ENCODE assay signal across 20 cellular contexts in genomic region chr22:23124611-23125511, GRCh38. TPM values are rescaled to one million over a fixed set of nuclear protein-coding genes. Genes with fewer than 3 reads are reported as not detected.
DNase-seq lines count a peak whose midpoint lies in the region; ATAC-seq, FAIRE-seq and TF ChIP-seq lines count a peak whose summit lies in the region.
"Had no signal": no experiment of that assay in that cellular context is flagged by ENCODE, and none has a peak within 500 bp of the region (broad histone marks: within the 10 kb centered on the region; RNA-seq: fewer than 3 reads in every experiment).

No MANE protein-coding gene starts in this region.

- no peak for TF ChIP-seq CTCF in K562 (IDR thresholded peaks at IDR 0.05 in 2 of 3, conservative IDR thresholded peaks at IDR 0.05 in 1 of 3; ENCODE audit: insufficient read depth in 2 of 3, low read depth in 1 of 3, low read length in 3 of 3)

- peak overlapping the region; percentile 35 for H2AFZ ChIP-seq in K562 (ENCODE audit: low read depth, low read length)
- no peak overlapping the region for H2AFZ ChIP-seq in mesenchymal stem cell (ENCODE audit: low read depth, low read length)

- POLR2A ChIA-PET in K562 (lab: Yijun Ruan, JAX), result interaction anchor here (0.7 to 19.0 kb wide), 10 partner anchors 7 to 276 kb away, joined by 3 to 414 read pairs (median 5); partner anchors contain the start of gene RAB36

- peaks cover 3% of the 10 kb centered on the region for H3K4me1 Mint-ChIP-seq in T-helper 17 cell

- H3K9ac ChIP-seq in K562 (ENCODE audit: insufficient read depth in 1 of 2, low read depth in 2 of 2, low read length in 2 of 2) (peak overlapping the region in 1 of 2 experiments; percentile 42; a peak in 2 of 4 replicates), mesenchymal stem cell (ENCODE audit: low read length) (peak overlapping the region; percentile 36), subcutaneous abdominal adipose tissue (ENCODE audit: low read length in 5 of 5) (peak overlapping the region in 2 of 5 donors; percentile 4 to 37)
- H3K9ac ChIP-seq: KMS-11 had no signal

- no peak overlapping the region for H2AK5ac ChIP-seq in mesenchymal stem cell (ENCODE audit: low read length, severe bottlenecking)

- no peaks in the 10 kb centered on the region for H3K36me3 Mint-ChIP-seq in T-helper 17 cell (ENCODE audit: low read depth)

- H2BK5ac ChIP-seq in mesenchymal stem cell (ENCODE audit: low read depth, low read length, poor library complexity, severe bottlenecking), result no peak overlapping the region

- BruUV-seq in K562 (replicated peaks; lab: Mats Ljungman, UMichigan), result no TSS peak

- H3K27me3 Mint-ChIP-seq in T-helper 17 cell, result peaks cover 4% of the 10 kb centered on the region

- no peak overlapping the region for H4K91ac ChIP-seq in mesenchymal stem cell (ENCODE audit: low read length)

- peaks cover 20% of the 10 kb centered on the region for H3K9me1 ChIP-seq in K562 (ENCODE audit: control insufficient read depth, insufficient read depth, low read length)

- no peak overlapping the region for H2BK120ac ChIP-seq in mesenchymal stem cell (ENCODE audit: low read depth, low read length)

- peak overlapping the region; percentile 49 for H3K27ac Mint-ChIP-seq in T-helper 17 cell

- H3K9me3 ChIP-seq in T-helper 17 cell (ENCODE audit: control insufficient read depth, low read length, poor library complexity, severe bottlenecking), result no peaks in the 10 kb centered on the region
- no peaks in the 10 kb centered on the region for H3K9me3 ChIP-seq in K562 (replicated peaks; ENCODE audit: control insufficient read depth, insufficient read depth, low read depth, low read length)
- H3K9me3 ChIP-seq in mesenchymal stem cell (ENCODE audit: control insufficient read depth, low read length), result no peaks in the 10 kb centered on the region
- no peaks in the 10 kb centered on the region for H3K9me3 ChIP-seq in subcutaneous abdominal adipose tissue (ENCODE audit: control insufficient read depth in 5 of 5, low read length in 5 of 5)
- H3K9me3 ChIP-seq: MG63, Peyer's patch had no signal

- H3K79me2 ChIP-seq in K562 (ENCODE audit: control insufficient read depth, insufficient read depth, low read length), result no peaks in the 10 kb centered on the region

- TF ChIP-seq POLR2A in K562 (conservative IDR thresholded peaks at IDR 0.05), result no peak

- H3K4me3 Mint-ChIP-seq in T-helper 17 cell, result no peak overlapping the region

- H3K79me1 ChIP-seq in mesenchymal stem cell (replicated peaks; ENCODE audit: low read length, poor library complexity, severe bottlenecking), result no peaks in the 10 kb centered on the region

- CTCF ChIA-PET in K562 (lab: Yijun Ruan, JAX; ENCODE audit: low intra/inter-chr PET ratio), result interaction anchor here (0.6 to 12.0 kb wide), 5 partner anchors 7 to 338 kb away, joined by 3 to 549 read pairs (median 4); no protein-coding TSS in a partner anchor

- no peak overlapping the region for H3K18ac ChIP-seq in mesenchymal stem cell (ENCODE audit: low read depth in 1 of 2, low read length in 2 of 2)

- peak overlapping the region; percentile 4; the same call in 1 of the 2 replicates for H3K4me2 ChIP-seq in K562 (ENCODE audit: insufficient read depth, low read length)
- H3K4me2 ChIP-seq in mesenchymal stem cell (ENCODE audit: low read length, poor library complexity, severe bottlenecking), result no peak overlapping the region
- H3K4me2 ChIP-seq: KMS-11 had no signal

- H3K4me1 ChIP-seq in K562 (replicated peaks in 1 of 2; ENCODE audit: control insufficient read depth in 2 of 2, insufficient read depth in 2 of 2, low read length in 2 of 2) (peaks cover 3 to 13% of the 10 kb centered on the region in 2 experiments; a peak in 4 of 5 replicates), mesenchymal stem cell (ENCODE audit: control insufficient read depth, insufficient read depth, low read depth, low read length) (peaks cover 2% of the 10 kb centered on the region), subcutaneous abdominal adipose tissue (ENCODE audit: control insufficient read depth in 5 of 5, insufficient read depth in 5 of 5, low read length in 5 of 5) (peaks cover 6 to 36% (median 8%) of the 10 kb centered on the region in 5 donors)
- H3K4me1 ChIP-seq: Peyer's patch had no signal

- peaks cover 53 to 89% of the 10 kb centered on the region in 2 experiments for H3K27me3 ChIP-seq in K562 (ENCODE audit: control insufficient read depth in 2 of 2, insufficient read depth in 2 of 2, low read length in 2 of 2)
- peaks cover 22 to 29% of the 10 kb centered on the region in 2 experiments for H3K27me3 ChIP-seq in mesenchymal stem cell (ENCODE audit: control insufficient read depth in 1 of 2, insufficient read depth in 1 of 2, low read length in 2 of 2)
- peaks cover 0 to 3% (median 0%) of the 10 kb centered on the region in 5 donors for H3K27me3 ChIP-seq in subcutaneous abdominal adipose tissue (ENCODE audit: control insufficient read depth in 5 of 5, insufficient read depth in 4 of 5, low read length in 5 of 5)
- H3K27me3 ChIP-seq: MG63, Peyer's patch had no signal

- TF ChIP-seq EP300 in K562 (IDR thresholded peaks at IDR 0.05; ENCODE audit: low read length), result no peak

- no peak overlapping the region for H2BK15ac ChIP-seq in mesenchymal stem cell (ENCODE audit: low read depth, poor library complexity, severe bottlenecking)

- DNase-seq in T-helper 17 cell (no peak), K562 (ENCODE audit: extremely low read depth in 1 of 4, low spot score in 3 of 4) (peak in 3 of 4 experiments; percentile 59 to 65 (median 60)), mesenchymal stem cell (no peak), NCI-H345 (lab: John Stamatoyannopoulos, UW) (no peak)
- DNase-seq: GOT3, MG63, NCI-H1092 treated with DMSO at 0.1 percent for 48 hours, NCI-H1694 treated with DMSO at 0.1 percent for 48 hours, NCI-H2107, NCI-H2227 treated with DMSO at 0.1 percent for 48 hours, NCI-H524 treated with DMSO at 0.1 percent for 48 hours, Peyer's patch, SHP77 had no signal

- H3K27ac ChIP-seq in K562 (ENCODE audit: extremely low read depth, low read depth, low read length) (no peak overlapping the region), mesenchymal stem cell (ENCODE audit: low read length, poor library complexity, severe bottlenecking) (no peak overlapping the region), subcutaneous abdominal adipose tissue (ENCODE audit: low read depth, low read length) (no peak overlapping the region)
- H3K27ac ChIP-seq: C4-2B, KMS-11, Peyer's patch had no signal

- H3K4ac ChIP-seq in mesenchymal stem cell (ENCODE audit: low read depth in 1 of 2, low read length in 2 of 2), result no peak overlapping the region

- no peak overlapping the region for H4K8ac ChIP-seq in mesenchymal stem cell (ENCODE audit: low read length)

- H3K23ac ChIP-seq in mesenchymal stem cell (ENCODE audit: low read length in 2 of 2), result no peak overlapping the region

- H3K36me3 ChIP-seq in K562 (ENCODE audit: control insufficient read depth, insufficient read depth, low read length) (no peaks in the 10 kb centered on the region), mesenchymal stem cell (ENCODE audit: control insufficient read depth in 1 of 2, insufficient read depth in 2 of 2, low read depth in 1 of 2, low read length in 2 of 2) (no peaks in the 10 kb centered on the region), subcutaneous abdominal adipose tissue (ENCODE audit: control insufficient read depth in 5 of 5, insufficient read depth in 5 of 5, low read length in 5 of 5) (peaks cover 0 to 17% (median 8%) of the 10 kb centered on the region in 5 donors)
- H3K36me3 ChIP-seq: MG63, Peyer's patch had no signal

- ATAC-seq in T-helper 17 cell (no peak), K562 (peak; percentile 8; the same call in 1 of the 3 replicates), GM19035 (IDR thresholded peaks at IDR 0.05; ENCODE audit: unreplicated experiment) (no peak), HG03342 (IDR thresholded peaks at IDR 0.05; ENCODE audit: unreplicated experiment) (no peak)

- H3K14ac ChIP-seq in mesenchymal stem cell (ENCODE audit: low read length in 2 of 2), result no peak overlapping the region

- no peak overlapping the region for H2BK12ac ChIP-seq in mesenchymal stem cell (ENCODE audit: low read length in 2 of 2)

- in situ Hi-C loops in K562 (cut with MboI), result loop anchor here (5.0 kb wide), 2 partner anchors 158 to 278 kb away; no protein-coding TSS in a partner anchor

- H3K4me3 ChIP-seq in K562 (no peak overlapping the region), mesenchymal stem cell (ENCODE audit: insufficient read depth in 1 of 2, low read depth in 1 of 2, low read length in 2 of 2) (no peak overlapping the region), subcutaneous abdominal adipose tissue (ENCODE audit: low read depth in 1 of 5, low read length in 5 of 5) (peak overlapping the region in 3 of 5 donors; percentile 22 to 54 (median 22))
- H3K4me3 ChIP-seq: MG63, Peyer's patch had no signal

- TF ChIP-seq RAD21 in K562 (CRISPR knock-in tag; conservative IDR thresholded peaks at IDR 0.05 in 1 of 2, IDR thresholded peaks at IDR 0.05 in 1 of 2), result peak in 1 of 2 experiments; percentile 16; a peak in 1 of 4 replicates

- whole genome bisulfite sequencing in K562 (ENCODE audit: insufficient coverage, low coverage, missing lambda C conversion rate), result 5% methylated on average over 19 of the region's 19 CpGs
- 80% methylated on average over 15 of the region's 19 CpGs for WGBS in mesenchymal stem cell

- no peak for FAIRE-seq in K562 (lab: Jason Lieb, UNC)
- FAIRE-seq: GM12892 had no signal

- intact Hi-C loops in K562 (cut with micrococcal nuclease), result loop anchor here (5.0 to 10.0 kb wide), 2 partner anchors 403 to 660 kb away; no protein-coding TSS in a partner anchor

- peaks cover 79% of the 10 kb centered on the region for H4K20me1 ChIP-seq in K562 (replicated peaks; ENCODE audit: control insufficient read depth, insufficient read depth, low read length)

RNA-seq across cellular contexts. Expression of gene RSPH14, which starts 16.9 kb away (rescaled TPM):
- total RNA-seq in T-helper 17 cell, result 1 to 10 TPM; 1.1 to 1.4 TPM
- total RNA-seq in K562 (2011; cell fraction: chromatin; rRNA removed; ENCODE audit: low replicate concordance), result not detected in 2 replicates
- not detected in 2 replicates for total RNA-seq in K562 (2011; cell fraction: nucleolus; rRNA removed)
- total RNA-seq in K562 (2011; cell fraction: nucleoplasm; rRNA removed), result not detected in 2 replicates
- total RNA-seq in K562 (2014; rRNA removed), result not detected in 2 replicates
- not detected in 2 replicates for total RNA-seq in K562 (2014; rRNA removed; fragmentation: Illumina TruSeq; extraction: Trizol)
- total RNA-seq in K562 (2015; rRNA removed; fragmentation: Illumina TruSeq; extraction: Trizol), result not detected in 2 replicates
- not detected in 2 replicates for total RNA-seq in K562 (2021)
- 0.24 TPM in 1 of 2 replicates, not detected in the other for polyA plus RNA-seq in K562 (2011; rRNA removed)
- not detected in 2 replicates for polyA plus RNA-seq in K562 (2011; cell fraction: cytosol; rRNA removed)
- polyA plus RNA-seq in K562 (2011; cell fraction: nucleus; rRNA removed), result 0.27 TPM in 1 of 2 replicates, not detected in the other
- polyA plus RNA-seq in K562 (2012), result not detected in 2 replicates
- not detected in 2 replicates for polyA plus RNA-seq in K562 (2014; fragmentation: Illumina TruSeq; extraction: Trizol)
- under 1 TPM in 1 of 2 experiments, not detected in 1; 0.35 TPM for polyA plus RNA-seq in K562 (2014; fragmentation: Nextera tagmentation; extraction: Ambion mirVana)
- polyA plus RNA-seq in K562 (2014; rRNA removed), result not detected in 2 replicates
- not detected in 2 replicates for polyA minus RNA-seq in K562 (2011; rRNA and poly(A)+ RNA removed)
- polyA minus RNA-seq in K562 (2011; cell fraction: cytosol; rRNA and poly(A)+ RNA removed), result not detected in 2 replicates
- polyA minus RNA-seq in K562 (2011; cell fraction: nucleus; rRNA and poly(A)+ RNA removed), result not detected in 2 replicates
- polyA plus RNA-seq in mesenchymal stem cell (2013, experiment 1 of 2), result not detected
- polyA plus RNA-seq in mesenchymal stem cell (2013, experiment 2 of 2), result 0.04 TPM
- total RNA-seq: Daoy, Peyer's patch had no signal

RNA-seq across cellular contexts. Expression of gene RAB36, which starts 20.4 kb away (rescaled TPM):
- total RNA-seq in T-helper 17 cell, result 1 to 10 TPM; 1.1 to 2.4 TPM
- total RNA-seq in K562 (2011; cell fraction: chromatin; rRNA removed; ENCODE audit: low replicate concordance), result not detected in 2 replicates
- total RNA-seq in K562 (2011; cell fraction: nucleolus; rRNA removed), result not detected in 2 replicates
- total RNA-seq in K562 (2011; cell fraction: nucleoplasm; rRNA removed), result not detected in 2 replicates
- 0.04 and 0.50 TPM in 2 replicates for total RNA-seq in K562 (2014; rRNA removed)
- not detected in 2 replicates for total RNA-seq in K562 (2014; rRNA removed; fragmentation: Illumina TruSeq; extraction: Trizol)
- not detected in 2 replicates for total RNA-seq in K562 (2015; rRNA removed; fragmentation: Illumina TruSeq; extraction: Trizol)
- 0.09 TPM in 1 of 2 replicates, not detected in the other for total RNA-seq in K562 (2021)
- 0.01 and 0.04 TPM in 2 replicates for polyA plus RNA-seq in K562 (2011; rRNA removed)
- 0.58 TPM in 1 of 2 replicates, not detected in the other for polyA plus RNA-seq in K562 (2011; cell fraction: cytosol; rRNA removed)
- 0.06 TPM in 1 of 2 replicates, not detected in the other for polyA plus RNA-seq in K562 (2011; cell fraction: nucleus; rRNA removed)
- polyA plus RNA-seq in K562 (2012), result 0.08 and 0.18 TPM in 2 replicates
- polyA plus RNA-seq in K562 (2014; fragmentation: Illumina TruSeq; extraction: Trizol), result not detected in 2 replicates
- polyA plus RNA-seq in K562 (2014; fragmentation: Nextera tagmentation; extraction: Ambion mirVana), result under 1 TPM; 0.04 to 0.08 TPM
- 0.08 TPM in 1 of 2 replicates, not detected in the other for polyA plus RNA-seq in K562 (2014; rRNA removed)
- polyA minus RNA-seq in K562 (2011; rRNA and poly(A)+ RNA removed), result 0.42 TPM in 1 of 2 replicates, not detected in the other
- not detected in 2 replicates for polyA minus RNA-seq in K562 (2011; cell fraction: cytosol; rRNA and poly(A)+ RNA removed)
- polyA minus RNA-seq in K562 (2011; cell fraction: nucleus; rRNA and poly(A)+ RNA removed), result 0.11 and 0.40 TPM in 2 replicates
- polyA plus RNA-seq in mesenchymal stem cell (2013, experiment 1 of 2), result 1.7 TPM
- polyA plus RNA-seq in mesenchymal stem cell (2013, experiment 2 of 2), result 1.9 TPM

RNA-seq across cellular contexts. Expression of gene GNAZ, which starts 54.5 kb away (rescaled TPM):
- total RNA-seq in T-helper 17 cell (10 to 100 TPM in 1 of 2 donors, 1 to 10 TPM in 1; 1.4 to 44.1 TPM), K562 (2014; rRNA removed) (0.14 and 0.24 TPM in 2 replicates), K562 (2014; rRNA removed; fragmentation: Illumina TruSeq; extraction: Trizol) (0.04 and 0.10 TPM in 2 replicates), K562 (2015; rRNA removed; fragmentation: Illumina TruSeq; extraction: Trizol) (0.04 and 0.11 TPM in 2 replicates), K562 (2021) (0.22 and 0.74 TPM in 2 replicates)
- total RNA-seq in K562 (2011; cell fraction: chromatin; rRNA removed; ENCODE audit: low replicate concordance), result 0.79 and 1.2 TPM in 2 replicates
- 0.50 and 0.79 TPM in 2 replicates for total RNA-seq in K562 (2011; cell fraction: nucleolus; rRNA removed)
- total RNA-seq in K562 (2011; cell fraction: nucleoplasm; rRNA removed), result 0.29 and 0.46 TPM in 2 replicates
- polyA plus RNA-seq in K562 (2011; rRNA removed) (0.13 and 0.22 TPM in 2 replicates), K562 (2014; fragmentation: Illumina TruSeq; extraction: Trizol) (0.12 and 0.13 TPM in 2 replicates), K562 (2014; fragmentation: Nextera tagmentation; extraction: Ambion mirVana) (not detected), K562 (2014; rRNA removed) (0.18 TPM in 1 of 2 replicates, not detected in the other)
- polyA plus RNA-seq in K562 (2011; cell fraction: cytosol; rRNA removed), result 0.15 and 0.31 TPM in 2 replicates
- polyA plus RNA-seq in K562 (2011; cell fraction: nucleus; rRNA removed), result 0.35 and 0.60 TPM in 2 replicates
- polyA plus RNA-seq in K562 (2012), result 0.14 and 0.26 TPM in 2 replicates
- 0.21 and 0.32 TPM in 2 replicates for polyA minus RNA-seq in K562 (2011; rRNA and poly(A)+ RNA removed)
- 0.57 TPM in 1 of 2 replicates, not detected in the other for polyA minus RNA-seq in K562 (2011; cell fraction: cytosol; rRNA and poly(A)+ RNA removed)
- 0.40 and 0.67 TPM in 2 replicates for polyA minus RNA-seq in K562 (2011; cell fraction: nucleus; rRNA and poly(A)+ RNA removed)
- polyA plus RNA-seq in mesenchymal stem cell (2013, experiment 1 of 2), result 0.06 TPM
- polyA plus RNA-seq in mesenchymal stem cell (2013, experiment 2 of 2), result 0.01 TPM

RNA-seq across cellular contexts. Expression of gene BCR, which starts 55.4 kb away (rescaled TPM):
- 10 to 100 TPM; 91.8 to 93.2 TPM for total RNA-seq in T-helper 17 cell
- 234 and 446 TPM in 2 replicates for total RNA-seq in K562 (2011; cell fraction: chromatin; rRNA removed; ENCODE audit: low replicate concordance)
- total RNA-seq in K562 (2011; cell fraction: nucleolus; rRNA removed), result 279 and 314 TPM in 2 replicates
- total RNA-seq in K562 (2011; cell fraction: nucleoplasm; rRNA removed), result 196 and 222 TPM in 2 replicates
- total RNA-seq in K562 (2014; rRNA removed), result 81.7 and 100 TPM in 2 replicates
- 27.5 and 45.6 TPM in 2 replicates for total RNA-seq in K562 (2014; rRNA removed; fragmentation: Illumina TruSeq; extraction: Trizol)
- 65.7 and 68.4 TPM in 2 replicates for total RNA-seq in K562 (2015; rRNA removed; fragmentation: Illumina TruSeq; extraction: Trizol)
- 144 and 150 TPM in 2 replicates for total RNA-seq in K562 (2021)
- 20.9 and 36.8 TPM in 2 replicates for polyA plus RNA-seq in K562 (2011; rRNA removed)
- 26.4 and 31.1 TPM in 2 replicates for polyA plus RNA-seq in K562 (2011; cell fraction: cytosol; rRNA removed)
- polyA plus RNA-seq in K562 (2011; cell fraction: nucleus; rRNA removed), result 57.9 and 76.9 TPM in 2 replicates
- polyA plus RNA-seq in K562 (2012), result 73.9 and 75.3 TPM in 2 replicates
- polyA plus RNA-seq in K562 (2014; fragmentation: Illumina TruSeq; extraction: Trizol), result 45.8 and 60.4 TPM in 2 replicates
- polyA plus RNA-seq in K562 (2014; fragmentation: Nextera tagmentation; extraction: Ambion mirVana), result under 1 TPM; 0.41 to 0.70 TPM
- 34.9 and 36.1 TPM in 2 replicates for polyA plus RNA-seq in K562 (2014; rRNA removed)
- polyA minus RNA-seq in K562 (2011; rRNA and poly(A)+ RNA removed), result 113 and 124 TPM in 2 replicates
- polyA minus RNA-seq in K562 (2011; cell fraction: cytosol; rRNA and poly(A)+ RNA removed), result 132 and 181 TPM in 2 replicates
- polyA minus RNA-seq in K562 (2011; cell fraction: nucleus; rRNA and poly(A)+ RNA removed), result 138 and 300 TPM in 2 replicates
- 7.3 TPM for polyA plus RNA-seq in mesenchymal stem cell (2013, experiment 1 of 2)
- polyA plus RNA-seq in mesenchymal stem cell (2013, experiment 2 of 2), result 7.1 TPM

Comparison
In these comparisons a context has a peak if more than half of its experiments do, and no peak if none do; other contexts are left out.
1. DNase-seq: peak in K562 (3 of 4); none in T-helper 17 cell (0 of 3), mesenchymal stem cell (single experiment) and NCI-H345 (single experiment).
2. H3K4me3 ChIP-seq: peak in subcutaneous abdominal adipose tissue (3 of 5); none in K562 (single experiment) and mesenchymal stem cell (0 of 2).